Comparison of ENCODE assay signal across 13 cellular contexts in the genomic region with DNA sequence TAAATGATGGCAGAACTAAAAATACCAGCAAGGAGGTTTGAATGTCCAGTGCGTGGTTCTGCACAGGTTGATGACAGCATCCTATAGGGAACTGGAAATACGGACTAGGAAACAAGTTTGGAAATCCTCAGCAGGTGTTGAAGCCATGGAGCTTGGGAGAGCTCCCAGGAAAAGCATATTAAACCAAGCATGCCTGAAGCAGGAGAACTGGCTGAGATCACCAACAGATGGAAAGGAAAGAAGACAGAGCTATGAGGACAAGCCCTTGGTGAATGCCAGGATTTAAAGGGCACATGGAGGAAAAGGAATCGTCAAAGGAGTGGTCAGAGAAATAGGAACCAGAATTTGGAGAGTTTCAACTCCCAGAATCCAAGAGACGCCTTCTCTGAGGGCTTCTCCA. TPM values are rescaled to one million over a fixed set of nuclear protein-coding genes. Genes with fewer than 3 reads are reported as not detected.
DNase-seq lines count a peak whose midpoint lies in the region; ATAC-seq and TF ChIP-seq lines count a peak whose summit lies in the region.
"Had no signal": no experiment of that assay in that cellular context is flagged by ENCODE, and none has a peak within 500 bp of the region (broad histone marks: within the 10 kb centered on the region; RNA-seq: fewer than 3 reads in every experiment).

No MANE protein-coding gene starts in this region.

- CTCF ChIA-PET in mammary epithelial cell (lab: Charles Lee; ENCODE audit: low non-redundant PET): no interaction called here

- dilution Hi-C loops in mammary epithelial cell (cut with HindIII; ENCODE audit: low sequenced_read_pairs): no loop called here

- peaks cover 4% of the 10 kb centered on the region for H3K9me3 ChIP-seq in trophoblast cell (ENCODE audit: insufficient read depth, low read depth, low read length)
- H3K9me3 ChIP-seq in mammary epithelial cell (replicated peaks; ENCODE audit: insufficient read depth, low read length): peaks cover 6% of the 10 kb centered on the region
- no peaks in the 10 kb centered on the region for H3K9me3 ChIP-seq in right lobe of liver

- no peak overlapping the region for H2BK120ac ChIP-seq in trophoblast cell (ENCODE audit: insufficient read depth, low read length, poor library complexity)

- in situ Hi-C loops in mammary epithelial cell (cut with MboI; ENCODE audit: low sequenced_read_pairs in 2 of 2): no loop called here

- no peaks in the 10 kb centered on the region for H3K27me3 ChIP-seq in trophoblast cell (ENCODE audit: insufficient read depth, low read length)
- H3K27me3 ChIP-seq in mammary epithelial cell (ENCODE audit: insufficient read depth, low read length): no peaks in the 10 kb centered on the region
- H3K27me3 ChIP-seq in right lobe of liver: no peaks in the 10 kb centered on the region

- no peak overlapping the region for H4K91ac ChIP-seq in trophoblast cell (ENCODE audit: low read depth, low read length)

- H3K4me2 ChIP-seq in trophoblast cell (ENCODE audit: low read length) (no peak overlapping the region), mammary epithelial cell (ENCODE audit: insufficient read depth, low read depth, low read length) (no peak overlapping the region)

- H3K18ac ChIP-seq in trophoblast cell (ENCODE audit: low read length): no peak overlapping the region

- no peak overlapping the region for H3K4me3 ChIP-seq in LNCaP clone FGC (ENCODE audit: low read depth, low read length)
- no peak overlapping the region for H3K4me3 ChIP-seq in trophoblast cell (ENCODE audit: low read depth, low read length)
- H3K4me3 ChIP-seq in mammary epithelial cell (replicated peaks in 1 of 3; ENCODE audit: insufficient read depth in 1 of 3, low read depth in 2 of 3, low read length in 3 of 3): no peak overlapping the region
- H3K4me3 ChIP-seq in right lobe of liver: no peak overlapping the region

- H3K4me1 ChIP-seq in trophoblast cell (ENCODE audit: control insufficient read depth in 1 of 2, insufficient read depth in 2 of 2, low read length in 2 of 2) (no peaks in the 10 kb centered on the region), mammary epithelial cell (ENCODE audit: insufficient read depth, low read length) (peaks cover 16% of the 10 kb centered on the region), right lobe of liver (no peaks in the 10 kb centered on the region)

- H2AK5ac ChIP-seq in trophoblast cell (ENCODE audit: low read length): no peak overlapping the region

- ATAC-seq in right lobe of liver: no peak

- no peak overlapping the region for H2AFZ ChIP-seq in trophoblast cell (ENCODE audit: insufficient read depth, low read length, poor library complexity)
- no peak overlapping the region for H2AFZ ChIP-seq in mammary epithelial cell (ENCODE audit: low read depth, low read length)

- peak overlapping the region; percentile 52 for H3K23ac ChIP-seq in trophoblast cell (ENCODE audit: low read length)

- no peaks in the 10 kb centered on the region for H4K20me1 ChIP-seq in mammary epithelial cell (ENCODE audit: insufficient read depth, low read length)

- no peak overlapping the region for H2BK12ac ChIP-seq in trophoblast cell (ENCODE audit: low read length)

- no peaks in the 10 kb centered on the region for H3K36me3 ChIP-seq in trophoblast cell (ENCODE audit: control insufficient read depth in 1 of 2, insufficient read depth in 2 of 2, low read length in 2 of 2)
- H3K36me3 ChIP-seq in mammary epithelial cell (ENCODE audit: insufficient read depth, low read length): no peaks in the 10 kb centered on the region
- no peaks in the 10 kb centered on the region for H3K36me3 ChIP-seq in right lobe of liver

- no peak overlapping the region for H4K8ac ChIP-seq in trophoblast cell (ENCODE audit: low read depth, low read length)

- no TSS peak for BruUV-seq in mammary epithelial cell (replicated peaks; lab: Mats Ljungman, UMichigan)

- H3K27ac ChIP-seq in trophoblast cell (ENCODE audit: low read depth, low read length) (no peak overlapping the region), mammary epithelial cell (ENCODE audit: insufficient read depth, low read depth, low read length) (no peak overlapping the region), right lobe of liver (no peak overlapping the region)

- H3K14ac ChIP-seq in trophoblast cell (ENCODE audit: low read length): no peak overlapping the region

- TF ChIP-seq POLR2A in right lobe of liver (IDR thresholded peaks at IDR 0.05): no peak

- H3K79me2 ChIP-seq in trophoblast cell (ENCODE audit: control insufficient read depth, insufficient read depth, low read length, poor library complexity): no peaks in the 10 kb centered on the region
- H3K79me2 ChIP-seq in mammary epithelial cell (ENCODE audit: insufficient read depth, low read length): no peaks in the 10 kb centered on the region

- peak; percentile 6 for DNase-seq in LNCaP clone FGC (ENCODE audit: low read depth)
- peak; percentile 39 to 74 for DNase-seq in cerebellar nuclear complex (lab: John Stamatoyannopoulos, UW)
- DNase-seq in trophoblast cell: no peak
- no peak for DNase-seq in NCI-H2081 treated with DMSO at 0.1 percent for 48 hours (lab: John Stamatoyannopoulos, UW)
- DNase-seq in mammary epithelial cell: no peak
- DNase-seq in right lobe of liver: no peak
- DNase-seq: Calu3; CD4-positive, alpha-beta memory T cell; COR-L47; DMS53; DMS79 treated with DMSO at 0.1 percent for 48 hours; GOT3; HCEC 1CT had no signal

- intact Hi-C loops in mammary epithelial cell (cut with micrococcal nuclease) (no loop called here), right lobe of liver (cut with DNase I) (no loop called here)

- no peak for TF ChIP-seq CTCF in LNCaP clone FGC (IDR thresholded peaks at IDR 0.05; ENCODE audit: control insufficient read depth, extremely low read depth, insufficient read depth)
- no peak for TF ChIP-seq CTCF in mammary epithelial cell (conservative IDR thresholded peaks at IDR 0.05 in 1 of 2, IDR thresholded peaks at IDR 0.05 in 1 of 2; ENCODE audit: extremely low read depth in 1 of 2, insufficient read depth in 1 of 2, low read depth in 1 of 2, low read length in 2 of 2)
- no peak for TF ChIP-seq CTCF in right lobe of liver (IDR thresholded peaks at IDR 0.05)

- no peak overlapping the region for H3K4ac ChIP-seq in trophoblast cell (ENCODE audit: low read depth, low read length)

- WGBS in trophoblast cell (ENCODE audit: extremely low coverage, insufficient coverage, insufficient read length): no CpG with 5 or more reads among the region's 4 CpGs
- WGBS in mammary epithelial cell (ENCODE audit: low coverage, missing lambda C conversion rate): 91% methylated on average over 4 of the region's 4 CpGs
- 65% methylated on average over 4 of the region's 4 CpGs for WGBS in right lobe of liver (ENCODE audit: insufficient coverage, low coverage, low lambda C conversion rate, missing lambda C conversion rate)

- no peak overlapping the region for H2BK5ac ChIP-seq in trophoblast cell (ENCODE audit: low read depth, low read length, poor library complexity)

- H3K79me1 ChIP-seq in trophoblast cell (ENCODE audit: low read length): no peaks in the 10 kb centered on the region

- H3K9ac ChIP-seq in trophoblast cell (ENCODE audit: low read length) (no peak overlapping the region), mammary epithelial cell (ENCODE audit: insufficient read depth, low read length) (no peak overlapping the region)

- no peak overlapping the region for H4K12ac ChIP-seq in trophoblast cell (ENCODE audit: low read depth, low read length)

RNA-seq across cellular contexts. Expression of a gene that starts 21.2 kb away (rescaled TPM):
- 35.5 and 36.8 TPM in 2 replicates for polyA plus RNA-seq in trophoblast cell (2013)
- total RNA-seq in mammary epithelial cell (10 to 100 TPM; 12.8 to 95.1 TPM), right lobe of liver (10 to 100 TPM in 1 of 6 experiments, 1 to 10 TPM in 5; 5.3 to 11.2 (median 5.8) TPM)
- polyA plus RNA-seq in mammary epithelial cell: 47.2 TPM
- 30.7 TPM for polyA minus RNA-seq in mammary epithelial cell

Comparison
In these comparisons a context has a peak if more than half of its experiments do, and no peak if none do; other contexts are left out.
1. DNase-seq: peak in LNCaP clone FGC (single experiment) and cerebellar nuclear complex (2 of 2); none in trophoblast cell (0 of 2), NCI-H2081 treated with DMSO at 0.1 percent for 48 hours (single experiment), mammary epithelial cell (single experiment) and right lobe of liver (0 of 3).